ENCODE assay signal across 9 cellular contexts in genomic region chr11:65204646-65205601, GRCh38. TPM values are rescaled to one million over a fixed set of nuclear protein-coding genes. Genes with fewer than 3 reads are reported as not detected.
A peak's percentile ranks its signal among the peaks of the same experiment; 100 is the strongest.
DNase-seq lines count a peak whose midpoint lies in the region; ATAC-seq and TF ChIP-seq lines count a peak whose summit lies in the region.
"Had no signal": no experiment of that assay in that cellular context is flagged by ENCODE, and none has a peak within 500 bp of the region (broad histone marks: within the 10 kb centered on the region; RNA-seq: fewer than 3 reads in every experiment).

No MANE protein-coding gene starts in this region.

- no peaks in the 10 kb centered on the region for H3K79me2 ChIP-seq in Karpas-422 (ENCODE audit: low read length)

- DNase-seq in DMS53 (lab: John Stamatoyannopoulos, UW) (peak; percentile 71), DMS53 treated with DMSO at 0.1 percent for 48 hours (lab: John Stamatoyannopoulos, UW; ENCODE audit: unreplicated experiment) (no peak), Karpas-422 (peak; percentile 74), endodermal cell (peak; percentile 96), mucosa of descending colon (no peak), upper lobe of right lung (peak; percentile 73)
- peak; percentile 84 for DNase-seq in activated CD4-positive, alpha-beta T cell treated with anti-CD3 and anti-CD28 coated beads, Interleukin-2, amount 10 ng/mL, durations not matched to agents 24 days and 14 days

- H3K27ac Mint-ChIP-seq in activated CD4-positive, alpha-beta T cell treated with anti-CD3 and anti-CD28 coated beads, Interleukin-2, amount 10 ng/mL, durations not matched to agents 24 days and 14 days: no peak overlapping the region
- peak overlapping the region; percentile 77 for H3K27ac Mint-ChIP-seq in endodermal cell

- peaks cover 25% of the 10 kb centered on the region for H3K36me3 Mint-ChIP-seq in activated CD4-positive, alpha-beta T cell treated with anti-CD3 and anti-CD28 coated beads, Interleukin-2, amount 10 ng/mL, durations not matched to agents 24 days and 14 days (ENCODE audit: low read depth)
- H3K36me3 Mint-ChIP-seq in endodermal cell (ENCODE audit: low read depth): peaks cover 67% of the 10 kb centered on the region

- H3K9ac ChIP-seq in Karpas-422 (ENCODE audit: low read length) (no peak overlapping the region), endodermal cell (ENCODE audit: extremely low read depth, low read length, poor library complexity, severe bottlenecking) (no peak overlapping the region)

- no peaks in the 10 kb centered on the region for H3K9me2 ChIP-seq in Karpas-422 (replicated peaks; ENCODE audit: insufficient read depth, low read length)

- intact Hi-C loops in activated CD4-positive, alpha-beta T cell treated with anti-CD3 and anti-CD28 coated beads, Interleukin-2, amount 10 ng/mL, durations not matched to agents 24 days and 14 days (cut with micrococcal nuclease): loop anchor here (1.0 to 5.0 kb wide), 2 partner anchors 110 to 307 kb away; no protein-coding TSS in a partner anchor
- intact Hi-C loops in mucosa of descending colon (cut with DNase I, micrococcal nuclease): no loop called here
- intact Hi-C loops in upper lobe of right lung (cut with DNase I): no loop called here

- no peaks in the 10 kb centered on the region for H4K20me1 ChIP-seq in Karpas-422 (ENCODE audit: insufficient read depth, low read depth, low read length)

- H3K9me3 Mint-ChIP-seq in activated CD4-positive, alpha-beta T cell treated with anti-CD3 and anti-CD28 coated beads, Interleukin-2, amount 10 ng/mL, durations not matched to agents 24 days and 14 days: no peaks in the 10 kb centered on the region
- H3K9me3 Mint-ChIP-seq in endodermal cell: no peaks in the 10 kb centered on the region

- H3K27ac ChIP-seq in Karpas-422 (ENCODE audit: low read length) (no peak overlapping the region), endodermal cell (ENCODE audit: low read depth, low read length) (no peak overlapping the region), upper lobe of right lung (no peak overlapping the region)

- H3K4me3 ChIP-seq in Karpas-422 (ENCODE audit: low read length) (no peak overlapping the region), endodermal cell (ENCODE audit: low read length) (no peak overlapping the region), mucosa of descending colon (no peak overlapping the region), upper lobe of right lung (no peak overlapping the region)

- H3K4me2 ChIP-seq in Karpas-422 (ENCODE audit: low read depth, low read length, poor library complexity, severe bottlenecking): no peak overlapping the region

- H3K9me3 ChIP-seq in Karpas-422 (ENCODE audit: low read length) (no peaks in the 10 kb centered on the region), endodermal cell (ENCODE audit: control insufficient read depth, low read length) (no peaks in the 10 kb centered on the region), mucosa of descending colon (no peaks in the 10 kb centered on the region), upper lobe of right lung (no peaks in the 10 kb centered on the region)

- TF ChIP-seq CTCF in endodermal cell (conservative IDR thresholded peaks at IDR 0.05) (peak; percentile 100), mucosa of descending colon (IDR thresholded peaks at IDR 0.05) (peak; percentile 90), upper lobe of right lung (IDR thresholded peaks at IDR 0.05) (peak; percentile 85)

- H3K27me3 ChIP-seq in Karpas-422 (ENCODE audit: low read length) (no peaks in the 10 kb centered on the region), endodermal cell (ENCODE audit: control insufficient read depth, insufficient read depth, low read length, poor library complexity, severe bottlenecking) (no peaks in the 10 kb centered on the region), upper lobe of right lung (no peaks in the 10 kb centered on the region)

- no peak overlapping the region for H3K4me3 Mint-ChIP-seq in activated CD4-positive, alpha-beta T cell treated with anti-CD3 and anti-CD28 coated beads, Interleukin-2, amount 10 ng/mL, durations not matched to agents 24 days and 14 days
- H3K4me3 Mint-ChIP-seq in endodermal cell: no peak overlapping the region

- ATAC-seq in mucosa of descending colon (peak; percentile 69), upper lobe of right lung (peak; percentile 73), HG02840 (IDR thresholded peaks at IDR 0.05; ENCODE audit: low FRiP score, unreplicated experiment) (no peak)

- 52 to 56% methylated on average over 29 to 38 of the region's 38 CpGs for WGBS in endodermal cell (ENCODE audit: insufficient coverage in 1 of 2, insufficient read length in 1 of 2), 2 experiments

- H3K36me3 ChIP-seq in Karpas-422 (ENCODE audit: insufficient read depth, low read length): no peaks in the 10 kb centered on the region
- H3K36me3 ChIP-seq in endodermal cell (ENCODE audit: control insufficient read depth, insufficient read depth, low read length): peaks cover 70% of the 10 kb centered on the region
- peaks cover 2% of the 10 kb centered on the region for H3K36me3 ChIP-seq in mucosa of descending colon (ENCODE audit: low read depth)
- peaks cover 74% of the 10 kb centered on the region for H3K36me3 ChIP-seq in upper lobe of right lung

- H3K4me1 ChIP-seq in Karpas-422 (ENCODE audit: low read length) (peaks cover 5% of the 10 kb centered on the region), endodermal cell (ENCODE audit: control insufficient read depth, insufficient read depth, low read length) (no peaks in the 10 kb centered on the region), mucosa of descending colon (ENCODE audit: low read depth) (peaks cover 12% of the 10 kb centered on the region), upper lobe of right lung (peaks cover 13% of the 10 kb centered on the region)

- no peaks in the 10 kb centered on the region for H3K27me3 Mint-ChIP-seq in activated CD4-positive, alpha-beta T cell treated with anti-CD3 and anti-CD28 coated beads, Interleukin-2, amount 10 ng/mL, durations not matched to agents 24 days and 14 days
- no peaks in the 10 kb centered on the region for H3K27me3 Mint-ChIP-seq in endodermal cell (ENCODE audit: insufficient read depth)

- H2AFZ ChIP-seq in Karpas-422 (ENCODE audit: low read length): no peak overlapping the region

- peaks cover 6% of the 10 kb centered on the region for H3K4me1 Mint-ChIP-seq in activated CD4-positive, alpha-beta T cell treated with anti-CD3 and anti-CD28 coated beads, Interleukin-2, amount 10 ng/mL, durations not matched to agents 24 days and 14 days
- peaks cover 4% of the 10 kb centered on the region for H3K4me1 Mint-ChIP-seq in endodermal cell

RNA-seq across cellular contexts. Expression of gene CAPN1, which starts 23.2 kb away (rescaled TPM):
- 96.5 and 115 TPM in 2 replicates for total RNA-seq in Karpas-422 (2014; rRNA removed; shearing (Covaris generic); ENCODE audit: low replicate concordance)
- total RNA-seq in activated CD4-positive, alpha-beta T cell treated with anti-CD3 and anti-CD28 coated beads, Interleukin-2, amount 10 ng/mL, durations not matched to agents 24 days and 14 days: 87.1 and 96.5 TPM in 2 replicates
- 100 to 1,000 TPM; 183 to 223 TPM for total RNA-seq in endodermal cell
- 76.6 TPM for polyA plus RNA-seq in endodermal cell (2013, experiment 1 of 2)
- polyA plus RNA-seq in endodermal cell (2013, experiment 2 of 2): 72.5 TPM
- 100 to 1,000 TPM; 211 to 389 (median 271) TPM for total RNA-seq in mucosa of descending colon
- 179 TPM for total RNA-seq in upper lobe of right lung

RNA-seq across cellular contexts. Expression of gene SPDYC, which starts 34.9 kb away (rescaled TPM):
- total RNA-seq in Karpas-422 (2014; rRNA removed; shearing (Covaris generic); ENCODE audit: low replicate concordance): not detected in 2 replicates
- not detected in 2 replicates for total RNA-seq in activated CD4-positive, alpha-beta T cell treated with anti-CD3 and anti-CD28 coated beads, Interleukin-2, amount 10 ng/mL, durations not matched to agents 24 days and 14 days
- total RNA-seq in endodermal cell: under 1 TPM in 1 of 2 donors, not detected in 1; 0.46 TPM
- not detected for polyA plus RNA-seq in endodermal cell (2013, experiment 1 of 2)
- not detected for polyA plus RNA-seq in endodermal cell (2013, experiment 2 of 2)
- not detected for total RNA-seq in mucosa of descending colon
- not detected for total RNA-seq in upper lobe of right lung
- polyA plus RNA-seq: adipose tissue had no signal

RNA-seq across cellular contexts. Expression of gene POLA2, which starts 56.8 kb away (rescaled TPM):
- total RNA-seq in Karpas-422 (2014; rRNA removed; shearing (Covaris generic); ENCODE audit: low replicate concordance): 13.2 and 19.0 TPM in 2 replicates
- total RNA-seq in activated CD4-positive, alpha-beta T cell treated with anti-CD3 and anti-CD28 coated beads, Interleukin-2, amount 10 ng/mL, durations not matched to agents 24 days and 14 days: 77.4 and 82.8 TPM in 2 replicates
- total RNA-seq in endodermal cell: 10 to 100 TPM; 42.2 to 65.0 TPM
- 46.3 TPM for polyA plus RNA-seq in endodermal cell (2013, experiment 1 of 2)
- polyA plus RNA-seq in endodermal cell (2013, experiment 2 of 2): 44.3 TPM
- total RNA-seq in mucosa of descending colon: 10 to 100 TPM in 2 of 3 donors, 1 to 10 TPM in 1; 8.9 to 14.4 (median 11.4) TPM
- 9.5 TPM for total RNA-seq in upper lobe of right lung

Comparison
In these comparisons a context has a peak if more than half of its experiments do, and no peak if none do; other contexts are left out.
1. DNase-seq: peak in DMS53 (single experiment), Karpas-422 (single experiment), activated CD4-positive, alpha-beta T cell treated with anti-CD3 and anti-CD28 coated beads, Interleukin-2, amount 10 ng/mL, durations not matched to agents 24 days and 14 days (single experiment), endodermal cell (single experiment) and upper lobe of right lung (single experiment); none in DMS53 treated with DMSO at 0.1 percent for 48 hours (single experiment) and mucosa of descending colon (0 of 3).
2. Peak in every context shown above with its lines, with median percentiles within 50 percentile points of each other: CTCF ChIP-seq.